In genomic region chr20:49043000-49043399, GRCh38 we compare ENCODE assay signal across 22 cellular contexts. TPM values are rescaled to one million over a fixed set of nuclear protein-coding genes. Genes with fewer than 3 reads are reported as not detected.
DNase-seq lines count a peak whose midpoint lies in the region; ATAC-seq, FAIRE-seq and TF ChIP-seq lines count a peak whose summit lies in the region.
"Had no signal": no experiment of that assay in that cellular context is flagged by ENCODE, and none has a peak within 500 bp of the region (broad histone marks: within the 10 kb centered on the region; RNA-seq: fewer than 3 reads in every experiment).

No MANE protein-coding gene starts in this region.

- no TSS peak for BruUV-seq in MCF 10A (replicated peaks; lab: Mats Ljungman, UMichigan)

- no peak overlapping the region for H3K9ac ChIP-seq in endodermal cell (ENCODE audit: extremely low read depth, low read length, poor library complexity, severe bottlenecking)

- DNase-seq in MCF 10A (ENCODE audit: unreplicated experiment) (peak; percentile 54), breast epithelium (ENCODE audit: low spot score in 2 of 2) (no peak), NCI-H82 treated with DMSO at 0.1 percent for 48 hours (lab: John Stamatoyannopoulos, UW; ENCODE audit: unreplicated experiment) (peak; percentile 11), endodermal cell (peak; percentile 34), thyroid gland (peak; percentile 48 to 53), GM12891 (ENCODE audit: insufficient read length, low spot score) (no peak), mesenteric fat pad (ENCODE audit: low spot score) (no peak)
- DNase-seq: Calu3; CD4-positive, CD25-positive, alpha-beta regulatory T cell; IMR-90; Karpas-422; NCI-H1105; NCI-H1694; NCI-H2171 treated with DMSO at 0.1 percent for 48 hours; NCI-H446 treated with DMSO at 0.1 percent for 48 hours; NCI-H748 treated with DMSO at 0.1 percent for 48 hours; PC-3 had no signal

- TF ChIP-seq CTCF in MCF 10A (IDR thresholded peaks at IDR 0.05; ENCODE audit: unreplicated experiment) (no peak), breast epithelium (IDR thresholded peaks at IDR 0.05) (no peak), endodermal cell (conservative IDR thresholded peaks at IDR 0.05) (no peak), thyroid gland (IDR thresholded peaks at IDR 0.05) (no peak)

- H3K4me1 Mint-ChIP-seq in MCF 10A (ENCODE audit: insufficient read depth, unreplicated experiment) (peaks cover 15% of the 10 kb centered on the region), endodermal cell (peaks cover 8% of the 10 kb centered on the region)

- H3K27me3 Mint-ChIP-seq in MCF 10A (ENCODE audit: insufficient read depth, unreplicated experiment), result no peaks in the 10 kb centered on the region
- H3K27me3 Mint-ChIP-seq in endodermal cell (ENCODE audit: insufficient read depth), result no peaks in the 10 kb centered on the region
- H3K27me3 Mint-ChIP-seq: B cell; CD4-positive, CD25-positive, alpha-beta regulatory T cell had no signal

- no peaks in the 10 kb centered on the region for H3K9me3 Mint-ChIP-seq in MCF 10A (ENCODE audit: unreplicated experiment)
- H3K9me3 Mint-ChIP-seq in endodermal cell, result no peaks in the 10 kb centered on the region
- H3K9me3 Mint-ChIP-seq: CD4-positive, CD25-positive, alpha-beta regulatory T cell had no signal

- no peak overlapping the region for H3K4me3 Mint-ChIP-seq in MCF 10A (ENCODE audit: unreplicated experiment)
- H3K4me3 Mint-ChIP-seq in endodermal cell, result no peak overlapping the region
- H3K4me3 Mint-ChIP-seq: B cell, GM23338 had no signal

- H3K4me3 ChIP-seq in breast epithelium, result no peak overlapping the region
- no peak overlapping the region for H3K4me3 ChIP-seq in endodermal cell (ENCODE audit: low read length)
- H3K4me3 ChIP-seq in thyroid gland (replicated peaks in 1 of 3), result no peak overlapping the region
- H3K4me3 ChIP-seq: GM23338, SK-N-MC had no signal

- WGBS in endodermal cell (ENCODE audit: insufficient coverage in 1 of 2, insufficient read length in 1 of 2), 2 experiments, result 92 to 98% methylated on average over 5 of the region's 5 CpGs
- 43 to 51% methylated on average over 5 of the region's 5 CpGs for WGBS in thyroid gland, 2 donors

- TF ChIP-seq POLR2A in breast epithelium (IDR thresholded peaks at IDR 0.05), result no peak
- TF ChIP-seq POLR2A in thyroid gland (IDR thresholded peaks at IDR 0.05), result no peak
- no peak for TF ChIP-seq POLR2A in GM12891 (IDR thresholded peaks at IDR 0.05; ENCODE audit: low read depth, low read length)

- CTCF ChIA-PET in MCF 10A (lab: Yijun Ruan, JAX), result interaction anchor here (0.7 kb wide), 1 partner anchor 11 kb away, joined by 3 read pairs; no protein-coding TSS in a partner anchor

- intact Hi-C loops in MCF 10A (cut with micrococcal nuclease) (no loop called here), breast epithelium (cut with DNase I; ENCODE audit: low total_unique reads) (no loop called here), thyroid gland (cut with DNase I) (no loop called here)

- no peaks in the 10 kb centered on the region for H3K27me3 ChIP-seq in breast epithelium
- no peaks in the 10 kb centered on the region for H3K27me3 ChIP-seq in endodermal cell (ENCODE audit: control insufficient read depth, insufficient read depth, low read length, poor library complexity, severe bottlenecking)
- no peaks in the 10 kb centered on the region for H3K27me3 ChIP-seq in thyroid gland

- H3K36me3 ChIP-seq in breast epithelium (no peaks in the 10 kb centered on the region), endodermal cell (ENCODE audit: control insufficient read depth, insufficient read depth, low read length) (peaks cover 4% of the 10 kb centered on the region), thyroid gland (no peaks in the 10 kb centered on the region)

- H3K36me3 Mint-ChIP-seq in MCF 10A (ENCODE audit: insufficient read depth, unreplicated experiment) (peaks cover 17% of the 10 kb centered on the region), endodermal cell (ENCODE audit: low read depth) (peaks cover 2% of the 10 kb centered on the region)
- H3K36me3 Mint-ChIP-seq: CD4-positive, CD25-positive, alpha-beta regulatory T cell had no signal

- H3K27ac ChIP-seq in breast epithelium (no peak overlapping the region), endodermal cell (ENCODE audit: low read depth, low read length) (no peak overlapping the region), thyroid gland (peak overlapping the region in 1 of 3 donors; percentile 43)
- H3K27ac ChIP-seq: 22Rv1, SK-N-MC had no signal

- H3K4me1 ChIP-seq in breast epithelium (no peaks in the 10 kb centered on the region), endodermal cell (ENCODE audit: control insufficient read depth, insufficient read depth, low read length) (no peaks in the 10 kb centered on the region), thyroid gland (peaks cover 8 to 12% of the 10 kb centered on the region in 2 donors)

- H3K27ac Mint-ChIP-seq in MCF 10A (ENCODE audit: low read depth, unreplicated experiment) (no peak overlapping the region), endodermal cell (no peak overlapping the region)
- H3K27ac Mint-ChIP-seq: B cell; CD4-positive, CD25-positive, alpha-beta regulatory T cell; GM23338 had no signal

- no peak for ATAC-seq in HG03280 (IDR thresholded peaks at IDR 0.05; ENCODE audit: unreplicated experiment)
- ATAC-seq: GM23338, PC-3 had no signal

- H3K9me3 ChIP-seq in breast epithelium (no peaks in the 10 kb centered on the region), endodermal cell (ENCODE audit: control insufficient read depth, low read length) (no peaks in the 10 kb centered on the region), thyroid gland (no peaks in the 10 kb centered on the region)

- no peak for FAIRE-seq in GM12891 (lab: Jason Lieb, UNC)

- POLR2A ChIA-PET in MCF 10A (lab: Yijun Ruan, JAX), result interaction anchor here (0.5 to 1.5 kb wide), 7 partner anchors 13 to 864 kb away, joined by 3 to 6 read pairs (median 3); no protein-coding TSS in a partner anchor

TF ChIP-seq in GM12891, 5 proteins besides CTCF, POLR2A, EP300 and RAD21:
- TF ChIP-seq SPI1 (IDR thresholded peaks at IDR 0.05; ENCODE audit: low read depth, low read length), result no peak
- no peak for TF ChIP-seq PAX5 (IDR thresholded peaks at IDR 0.05; ENCODE audit: insufficient read depth, low read length, severe bottlenecking)
- no peak for TF ChIP-seq TAF1 (IDR thresholded peaks at IDR 0.05; ENCODE audit: low read depth, low read length)
- TF ChIP-seq POLR2AphosphoS5 (IDR thresholded peaks at IDR 0.05; ENCODE audit: low read depth, low read length), result no peak
- no peak for TF ChIP-seq POU2F2 (IDR thresholded peaks at IDR 0.05; ENCODE audit: low read depth, low read length)

RNA-seq across cellular contexts. Expression of gene CSE1L, which starts 3.1 kb away (rescaled TPM):
- total RNA-seq in MCF 10A (2022) (65.2 and 101 TPM in 2 replicates), breast epithelium (10 to 100 TPM; 33.3 to 61.6 (median 48.5) TPM), endodermal cell (100 to 1,000 TPM; 161 to 180 TPM), thyroid gland (10 to 100 TPM; 42.8 to 56.6 (median 45.0) TPM), mesenteric fat pad (41.6 TPM)
- 186 TPM for polyA plus RNA-seq in endodermal cell (2013, experiment 1 of 2)
- 178 TPM for polyA plus RNA-seq in endodermal cell (2013, experiment 2 of 2)
- polyA plus RNA-seq in GM12891 (2012; ENCODE audit: low read depth, missing spikeins), result 37.0 TPM

Comparison
In these comparisons a context has a peak if more than half of its experiments do, and no peak if none do; other contexts are left out.
1. DNase-seq: peak in MCF 10A (single experiment), NCI-H82 treated with DMSO at 0.1 percent for 48 hours (single experiment), endodermal cell (single experiment) and thyroid gland (2 of 2); none in breast epithelium (0 of 2), GM12891 (single experiment) and mesenteric fat pad (single experiment).